Comparison of ENCODE assay signal across 2 cellular contexts in the genomic region with DNA sequence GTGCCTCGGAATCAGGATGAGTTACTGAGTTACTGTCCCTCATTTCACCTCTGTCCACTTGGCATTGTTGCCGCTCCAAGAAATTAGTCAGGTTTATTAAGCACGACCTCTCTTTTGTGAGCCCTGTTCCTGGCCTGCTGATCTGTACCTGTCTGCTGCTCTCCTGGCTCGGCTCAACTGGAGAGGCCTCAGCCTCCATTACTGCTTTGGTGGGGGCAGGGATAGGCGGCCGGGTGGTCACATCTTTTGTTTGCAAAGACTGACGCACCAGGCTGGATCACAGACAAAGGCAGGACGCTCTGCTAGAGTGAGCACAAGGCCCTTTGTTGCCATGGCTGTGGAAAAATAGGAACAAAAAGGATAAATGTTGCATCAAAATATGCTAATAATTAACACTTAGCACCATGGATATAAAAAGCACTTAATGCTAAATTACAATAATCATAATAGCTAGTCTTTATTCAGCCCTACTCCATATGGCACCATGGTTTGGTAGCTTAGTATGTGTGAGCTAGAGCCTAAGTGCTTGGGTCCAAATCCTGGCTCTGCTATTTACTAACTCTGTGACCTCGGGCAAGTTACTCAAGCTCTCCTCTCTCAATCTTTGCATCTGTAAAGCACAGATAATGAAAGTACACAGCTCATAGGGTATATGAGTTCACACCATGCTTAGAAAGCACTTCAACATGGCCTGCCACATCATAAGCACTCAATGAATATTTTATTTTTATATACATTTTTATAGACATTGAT.
TF ChIP-seq lines count a peak whose summit lies in the region.

No MANE protein-coding gene starts in this region.

TF ChIP-seq in H1, 55 proteins besides CTCF, POLR2A, EP300 and RAD21:
- TF ChIP-seq YY1 (IDR thresholded peaks at IDR 0.05; ENCODE audit: low read depth, low read length), result 0 out of 2 replicates have a peak, but pooled peaks have one; percentile 14
- no peak for TF ChIP-seq GTF2F1 (IDR thresholded peaks at IDR 0.05; ENCODE audit: borderline replicate concordance, low read depth, low read length)

TF ChIP-seq in HEK293T, 16 proteins besides CTCF, POLR2A, EP300 and RAD21:
- TF ChIP-seq CTBP1 (IDR thresholded peaks at IDR 0.05; ENCODE audit: borderline replicate concordance), result no peak
- TF ChIP-seq BHLHE40 (IDR thresholded peaks at IDR 0.05; ENCODE audit: borderline replicate concordance), result no peak
- no peak for TF ChIP-seq ZNF384 (IDR thresholded peaks at IDR 0.05)
- no peak for TF ChIP-seq TARDBP (IDR thresholded peaks at IDR 0.05)
- TF ChIP-seq, protein P1, sequence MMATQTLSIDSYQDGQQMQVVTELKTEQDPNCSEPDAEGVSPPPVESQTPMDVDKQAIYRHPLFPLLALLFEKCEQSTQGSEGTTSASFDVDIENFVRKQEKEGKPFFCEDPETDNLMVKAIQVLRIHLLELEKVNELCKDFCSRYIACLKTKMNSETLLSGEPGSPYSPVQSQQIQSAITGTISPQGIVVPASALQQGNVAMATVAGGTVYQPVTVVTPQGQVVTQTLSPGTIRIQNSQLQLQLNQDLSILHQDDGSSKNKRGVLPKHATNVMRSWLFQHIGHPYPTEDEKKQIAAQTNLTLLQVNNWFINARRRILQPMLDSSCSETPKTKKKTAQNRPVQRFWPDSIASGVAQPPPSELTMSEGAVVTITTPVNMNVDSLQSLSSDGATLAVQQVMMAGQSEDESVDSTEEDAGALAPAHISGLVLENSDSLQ (IDR thresholded peaks at IDR 0.05), result no peak
